In genomic region chr4:37735578-37735977, GRCh38 we compare ENCODE assay signal across 14 cellular contexts.
"Had no signal": no experiment of that assay in that cellular context is flagged by ENCODE, and none has a peak within 500 bp of the region (broad histone marks: within the 10 kb centered on the region; RNA-seq: fewer than 3 reads in every experiment).

No MANE protein-coding gene starts in this region.

- H3K27me3 Mint-ChIP-seq: T-helper 17 cell had no signal

- H3K4me3 Mint-ChIP-seq: nephron progenitor cell, T-helper 17 cell had no signal

- H3K27ac ChIP-seq: adrenal gland, colonic mucosa, epithelial cell of prostate, gastrocnemius medialis, stomach, thoracic aorta had no signal

- DNase-seq: activated CD4-positive, alpha-beta T cell treated with anti-CD3 and anti-CD28 coated beads, Interleukin-2, amount 50 U/mL, for 1 hour; activated naive CD4-positive, alpha-beta T cell treated with anti-CD3 and anti-CD28 coated beads, Interleukin-2, amount 50 U/mL, for 16 hours; caudate nucleus; colonic mucosa; effector memory CD4-positive, alpha-beta T cell; nephron progenitor cell; stimulated activated CD4-positive, alpha-beta T cell treated with anti-CD3 and anti-CD28 coated beads, Interleukin-4, amount 100 ng/mL, for 4 hours; stomach; T-helper 17 cell had no signal

- H3K9me3 ChIP-seq: adrenal gland, colonic mucosa, gastrocnemius medialis, stomach, thoracic aorta had no signal

- H3K4me1 ChIP-seq: adrenal gland, colonic mucosa, gastrocnemius medialis, stomach had no signal

- H3K4me1 Mint-ChIP-seq: T-helper 17 cell had no signal

- H3K27ac Mint-ChIP-seq: nephron progenitor cell, T-helper 17 cell had no signal

- H3K27me3 ChIP-seq: adrenal gland, colonic mucosa, gastrocnemius medialis, stomach had no signal

- ATAC-seq: gastrocnemius medialis, T-helper 17 cell had no signal

- H3K4me3 ChIP-seq: adrenal gland, colonic mucosa, gastrocnemius medialis, lung, stomach, thoracic aorta had no signal

- H3K9me3 Mint-ChIP-seq: nephron progenitor cell had no signal

- H3K36me3 ChIP-seq: adrenal gland, colonic mucosa, gastrocnemius medialis, stomach, thoracic aorta had no signal
